Comparison of ENCODE assay signal across 10 cellular contexts in genomic region chr2:195580156-195580555, GRCh38.
DNase-seq lines count a peak whose midpoint lies in the region; ATAC-seq and TF ChIP-seq lines count a peak whose summit lies in the region.
"Had no signal": no experiment of that assay in that cellular context is flagged by ENCODE, and none has a peak within 500 bp of the region (broad histone marks: within the 10 kb centered on the region; RNA-seq: fewer than 3 reads in every experiment).

No MANE protein-coding gene starts in this region.

- TF ChIP-seq CTCF in CD8-positive, alpha-beta T cell (IDR thresholded peaks at IDR 0.05): no peak
- TF ChIP-seq CTCF in coronary artery (IDR thresholded peaks at IDR 0.05) (no peak), GM13977 (IDR thresholded peaks at IDR 0.05; ENCODE audit: extremely low read depth, insufficient read depth, missing control alignments) (no peak)

- POLR2A ChIA-PET in CD8-positive, alpha-beta T cell (lab: Charles Lee): interaction anchor here (0.8 kb wide), 1 partner anchor 77 kb away, joined by 3 read pairs; the partner anchor contains the start of gene SLC39A10

- DNase-seq in CD8-positive, alpha-beta T cell: no peak
- DNase-seq in KG1 (lab: John Stamatoyannopoulos, UW) (peak; percentile 35), coronary artery (ENCODE audit: low spot score) (no peak), GM13977 (ENCODE audit: low spot score) (no peak)
- no peak for DNase-seq in stimulated activated CD4-positive, alpha-beta T cell treated with anti-CD3 and anti-CD28 coated beads, Interleukin-4, amount 100 ng/mL, for 4 hours
- no peak for DNase-seq in activated CD4-positive, alpha-beta T cell treated with anti-CD3 and anti-CD28 coated beads, Interleukin-2, amount 50 U/mL, for 48 hours
- DNase-seq: activated effector memory CD4-positive, alpha-beta T cell treated with anti-CD3 and anti-CD28 coated beads, Interleukin-2, amount 50 U/mL, for 16 hours had no signal

- H3K36me3 ChIP-seq in CD8-positive, alpha-beta T cell (ENCODE audit: insufficient read depth, low read length): no peaks in the 10 kb centered on the region

- peak overlapping the region; percentile 76 for H3K27ac Mint-ChIP-seq in CD8-positive, alpha-beta T cell

- no peaks in the 10 kb centered on the region for H3K27me3 ChIP-seq in CD8-positive, alpha-beta T cell (ENCODE audit: insufficient read depth, low read length)
- H3K27me3 ChIP-seq: foreskin keratinocyte had no signal

- no peaks in the 10 kb centered on the region for H3K9me3 ChIP-seq in CD8-positive, alpha-beta T cell (ENCODE audit: low read length)

- H3K4me3 Mint-ChIP-seq in CD8-positive, alpha-beta T cell: peak overlapping the region; percentile 54

- H3K27me3 Mint-ChIP-seq in CD8-positive, alpha-beta T cell (ENCODE audit: low read depth): no peaks in the 10 kb centered on the region

- no peak for ATAC-seq in CD8-positive, alpha-beta T cell
- ATAC-seq in GM21515 (IDR thresholded peaks at IDR 0.05; ENCODE audit: unreplicated experiment) (peak; percentile 53), HG03457 (IDR thresholded peaks at IDR 0.05; ENCODE audit: unreplicated experiment) (no peak)

- peaks cover 49% of the 10 kb centered on the region for H3K4me1 Mint-ChIP-seq in CD8-positive, alpha-beta T cell (ENCODE audit: low read depth)

- no peaks in the 10 kb centered on the region for H3K36me3 Mint-ChIP-seq in CD8-positive, alpha-beta T cell

- in situ Hi-C loops in GM13977 (cut with MboI; ENCODE audit: low pct_unique_long_range_greater_than_20kb, low sequenced_read_pairs, unreplicated experiment): no loop called here

- intact Hi-C loops in CD8-positive, alpha-beta T cell (cut with DNase I, micrococcal nuclease): loop anchor here in 1 of 2 experiments (2.0 kb wide), 1 partner anchor 21 kb away; no protein-coding TSS in a partner anchor

- H3K4me1 ChIP-seq in CD8-positive, alpha-beta T cell (ENCODE audit: insufficient read depth, low read length): peaks cover 46% of the 10 kb centered on the region

- CTCF ChIA-PET in CD8-positive, alpha-beta T cell (lab: Charles Lee): interaction anchor here (0.7 to 2.6 kb wide), 7 partner anchors 34 to 159 kb away, joined by 3 to 12 read pairs (median 3); partner anchors contain the start of gene SLC39A10

- no peak overlapping the region for H3K27ac ChIP-seq in CD8-positive, alpha-beta T cell (ENCODE audit: low read depth, low read length)
- H3K27ac ChIP-seq in coronary artery: peak overlapping the region; percentile 1 to 23
- H3K27ac ChIP-seq: foreskin keratinocyte had no signal

- H3K9me3 Mint-ChIP-seq in CD8-positive, alpha-beta T cell: no peaks in the 10 kb centered on the region

- peak overlapping the region; percentile 2 for H3K4me3 ChIP-seq in CD8-positive, alpha-beta T cell (ENCODE audit: low read depth, low read length)
- H3K4me3 ChIP-seq in coronary artery: no peak overlapping the region
